Comparison of ENCODE assay signal across 9 cellular contexts in the genomic region with DNA sequence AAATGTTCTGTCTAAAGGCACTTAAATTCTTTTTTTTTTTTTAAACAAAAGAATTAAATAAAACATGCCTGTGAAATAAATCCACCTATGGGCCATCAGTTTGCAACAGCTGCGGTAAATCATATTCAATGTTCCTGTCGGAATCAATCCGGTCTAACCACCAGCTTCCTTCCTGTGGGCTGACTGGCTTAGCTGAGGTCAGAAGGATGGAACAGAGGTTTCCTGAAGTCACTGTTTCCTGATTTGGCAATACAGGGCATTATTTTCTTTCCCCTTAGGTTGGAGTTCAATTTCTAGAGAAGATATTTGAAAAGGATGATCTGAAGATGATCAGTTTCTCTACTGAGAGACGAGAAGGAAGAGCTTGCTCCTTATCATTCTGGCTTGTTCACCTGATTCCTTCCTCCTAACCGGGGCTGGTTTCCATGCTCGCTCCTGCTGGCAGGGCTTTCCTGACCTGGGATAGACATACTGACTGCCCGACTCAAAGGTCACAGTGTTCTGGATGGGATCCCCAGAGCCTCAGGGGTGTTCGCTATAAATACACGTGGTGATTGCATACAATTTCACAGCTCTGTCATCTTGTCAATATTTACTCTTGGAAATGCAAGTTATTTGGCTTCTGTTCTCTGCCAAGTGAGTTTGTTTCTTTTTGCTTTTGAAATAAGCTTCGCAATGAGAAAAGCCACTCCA. TPM values are rescaled to one million over a fixed set of nuclear protein-coding genes. Genes with fewer than 3 reads are reported as not detected.
DNase-seq lines count a peak whose midpoint lies in the region; ATAC-seq and TF ChIP-seq lines count a peak whose summit lies in the region.
"Had no signal": no experiment of that assay in that cellular context is flagged by ENCODE, and none has a peak within 500 bp of the region (broad histone marks: within the 10 kb centered on the region; RNA-seq: fewer than 3 reads in every experiment).

No MANE protein-coding gene starts in this region.

- BruUV-seq in PC-3 (replicated peaks; lab: Mats Ljungman, UMichigan), result no TSS peak

- ATAC-seq in GM18502 (IDR thresholded peaks at IDR 0.05; ENCODE audit: poor library complexity, unreplicated experiment) (peak; percentile 73), PC-3 (peak; percentile 78), gastrocnemius medialis (peak; percentile 81 to 85), SK-N-SH treated with all-trans-retinoic acid at 6 μM for 48 hours (no peak)

- intact Hi-C loops in PC-3 (cut with micrococcal nuclease) (loop anchor here (2.0 to 10.0 kb wide), 2 partner anchors 39 to 81 kb away; no protein-coding TSS in a partner anchor), gastrocnemius medialis (cut with DNase I; ENCODE audit: low total_unique reads) (no loop called here)

- H3K36me3 ChIP-seq in PC-3 (ENCODE audit: low read depth, low read length), result no peaks in the 10 kb centered on the region
- peaks cover 0 to 36% of the 10 kb centered on the region in 2 donors for H3K36me3 ChIP-seq in gastrocnemius medialis

- H3K9ac ChIP-seq in PC-3 (ENCODE audit: low read length), result no peak overlapping the region

- in situ Hi-C loops in gastrocnemius medialis (cut with MboI; ENCODE audit: low sequenced_read_pairs in 4 of 4), result loop anchor here in 2 of 4 donors (10.0 kb wide), 1 partner anchor 71 kb away; no protein-coding TSS in a partner anchor

- TF ChIP-seq CTCF in PC-3 (conservative IDR thresholded peaks at IDR 0.05; ENCODE audit: low read depth, low read length), result no peak
- TF ChIP-seq CTCF in fibroblast of villous mesenchyme (IDR thresholded peaks at IDR 0.05; ENCODE audit: insufficient read depth, low read depth, low read length), result no peak
- TF ChIP-seq CTCF in gastrocnemius medialis (IDR thresholded peaks at IDR 0.05 in 4 of 5, conservative IDR thresholded peaks at IDR 0.05 in 1 of 5), result no peak

- no peak overlapping the region for H3K27ac ChIP-seq in PC-3 (ENCODE audit: low read length)
- peak overlapping the region; percentile 83 to 96 (median 92) for H3K27ac ChIP-seq in gastrocnemius medialis

- peak; percentile 43 for DNase-seq in PC-3
- peak; percentile 87 for DNase-seq in fibroblast of villous mesenchyme (ENCODE audit: low read depth)
- peak; percentile 63 to 75 for DNase-seq in gastrocnemius medialis
- no peak for DNase-seq in activated T-cell treated with anti-CD3 and anti-CD28 coated beads for 4 hours
- DNase-seq in hippocampal formation (lab: John Stamatoyannopoulos, UW), result no peak
- no peak for DNase-seq in hepatic stellate cell (ENCODE audit: low spot score)
- DNase-seq: NCI-H187 had no signal

- H3K4me3 ChIP-seq in PC-3 (ENCODE audit: low read length), result no peak overlapping the region
- H3K4me3 ChIP-seq in fibroblast of villous mesenchyme (ENCODE audit: low read depth, low read length), result no peak overlapping the region
- no peak overlapping the region for H3K4me3 ChIP-seq in gastrocnemius medialis

- H4K20me1 ChIP-seq in PC-3 (ENCODE audit: low read length), result no peaks in the 10 kb centered on the region

- no peaks in the 10 kb centered on the region for H3K9me2 ChIP-seq in PC-3 (replicated peaks; ENCODE audit: low read length)

- 0 out of 2 replicates have a peak overlapping the region, but pooled peaks have one; percentile 5 for H2AFZ ChIP-seq in PC-3 (ENCODE audit: low read length)

- H3K9me3 ChIP-seq in PC-3 (ENCODE audit: low read length), result no peaks in the 10 kb centered on the region
- H3K9me3 ChIP-seq in gastrocnemius medialis, result no peaks in the 10 kb centered on the region

- peak overlapping the region; percentile 49 for H3K4me2 ChIP-seq in PC-3 (ENCODE audit: low read length)

- POLR2A ChIA-PET in PC-3 (lab: Charles Lee; ENCODE audit: unreplicated experiment), result no interaction called here

- peak in 1 of 2 donors; percentile 13 for TF ChIP-seq POLR2A in gastrocnemius medialis (IDR thresholded peaks at IDR 0.05)

- no peaks in the 10 kb centered on the region for H3K79me2 ChIP-seq in PC-3 (ENCODE audit: low read length)

- H3K4me1 ChIP-seq in PC-3 (ENCODE audit: insufficient read depth, low read length) (peaks cover 16% of the 10 kb centered on the region), gastrocnemius medialis (peaks cover 86 to 95% of the 10 kb centered on the region in 2 donors)

- H3K27me3 ChIP-seq in PC-3 (ENCODE audit: low read length), result no peaks in the 10 kb centered on the region
- H3K27me3 ChIP-seq in gastrocnemius medialis, result no peaks in the 10 kb centered on the region

- CTCF ChIA-PET in PC-3 (lab: Charles Lee), result no interaction called here

- no peaks in the 10 kb centered on the region for H3F3A ChIP-seq in PC-3 (ENCODE audit: low read length, unreplicated experiment)

TF ChIP-seq in SK-N-SH treated with all-trans-retinoic acid at 6 μM for 48 hours, 23 proteins besides CTCF, POLR2A, EP300 and RAD21:
- TF ChIP-seq ISL1 (CRISPR knock-in tag; IDR thresholded peaks at IDR 0.05) (no peak), CSDC2 (CRISPR knock-in tag; IDR thresholded peaks at IDR 0.05) (no peak), ZC3H10 (CRISPR knock-in tag; IDR thresholded peaks at IDR 0.05) (no peak), GLIS3 (CRISPR knock-in tag; IDR thresholded peaks at IDR 0.05) (no peak), RARB (CRISPR knock-in tag; IDR thresholded peaks at IDR 0.05) (no peak), ZFP30 (CRISPR knock-in tag; IDR thresholded peaks at IDR 0.05) (no peak), BACH2 (CRISPR knock-in tag; IDR thresholded peaks at IDR 0.05; ENCODE audit: borderline replicate concordance) (no peak), TOX (CRISPR knock-in tag; IDR thresholded peaks at IDR 0.05; ENCODE audit: borderline replicate concordance) (no peak)

RNA-seq across cellular contexts. Expression of a gene that starts 21.7 kb away (rescaled TPM):
- total RNA-seq in PC-3 (2014; rRNA removed), result 0.47 TPM in 1 of 2 replicates, not detected in the other
- total RNA-seq in fibroblast of villous mesenchyme, result 15.1 and 96.6 TPM in 2 replicates
- total RNA-seq in gastrocnemius medialis, result 1,000 to 10,000 TPM; 1,062 to 7,224 (median 2,598) TPM

RNA-seq across cellular contexts. Expression of a gene that starts 42.1 kb away (rescaled TPM):
- total RNA-seq in PC-3 (2014; rRNA removed), result 0.62 TPM in 1 of 2 replicates, not detected in the other
- total RNA-seq in fibroblast of villous mesenchyme, result 0.32 and 0.43 TPM in 2 replicates
- 1 to 10 TPM in 2 of 4 donors, under 1 TPM in 2; 0.97 to 4.1 (median 1.8) TPM for total RNA-seq in gastrocnemius medialis

Comparison
In these comparisons a context has a peak if more than half of its experiments do, and no peak if none do; other contexts are left out.
1. DNase-seq: peak in PC-3 (single experiment), fibroblast of villous mesenchyme (single experiment) and gastrocnemius medialis (2 of 2); none in activated T-cell treated with anti-CD3 and anti-CD28 coated beads for 4 hours (single experiment), hippocampal formation (0 of 2) and hepatic stellate cell (single experiment).
2. RNA of a gene that starts 21.7 kb away (total RNA-seq): 1,062 to 7,224 TPM in gastrocnemius medialis; 15.1 to 96.6 TPM in fibroblast of villous mesenchyme and 0.47 TPM in PC-3; every median in the first group is over 10 times any median in the second.